ENCODE assay signal across 8 cellular contexts in genomic region chr17:409308-409847, GRCh38. TPM values are rescaled to one million over a fixed set of nuclear protein-coding genes. Genes with fewer than 3 reads are reported as not detected.
DNase-seq lines count a peak whose midpoint lies in the region; ATAC-seq and TF ChIP-seq lines count a peak whose summit lies in the region.

No MANE protein-coding gene starts in this region.

- POLR2A ChIA-PET in RWPE1 (lab: Yijun Ruan, JAX; ENCODE audit: low non-redundant PET), result no interaction called here

- peaks cover 12% of the 10 kb centered on the region for H3K4me1 Mint-ChIP-seq in progenitor cell of endocrine pancreas (ENCODE audit: low read depth)

- H3K4me3 ChIP-seq in GM12864 (ENCODE audit: low read depth, low read length) (peak overlapping the region; percentile 56), esophagus squamous epithelium (peak overlapping the region; percentile 24 to 92 (median 86))

- peaks cover 4% of the 10 kb centered on the region for H3K9me3 Mint-ChIP-seq in progenitor cell of endocrine pancreas (ENCODE audit: low read depth)

- TF ChIP-seq CTCF in GM12864 (IDR thresholded peaks at IDR 0.05; ENCODE audit: low read depth, low read length, missing control alignments), result no peak
- no peak for TF ChIP-seq CTCF in RWPE1 (conservative IDR thresholded peaks at IDR 0.05; ENCODE audit: low read depth)
- no peak for TF ChIP-seq CTCF in esophagus squamous epithelium (IDR thresholded peaks at IDR 0.05)
- no peak for TF ChIP-seq CTCF in progenitor cell of endocrine pancreas (IDR thresholded peaks at IDR 0.05; ENCODE audit: unreplicated experiment)

- intact Hi-C loops in esophagus squamous epithelium (cut with DNase I), result no loop called here

- CTCF ChIA-PET in RWPE1 (lab: Yijun Ruan, JAX), result interaction anchor here (0.6 kb wide), 1 partner anchor 202 kb away, joined by 5 read pairs; no protein-coding TSS in a partner anchor

- H3K27me3 Mint-ChIP-seq in progenitor cell of endocrine pancreas, result peaks cover 4% of the 10 kb centered on the region

- H3K27me3 ChIP-seq in esophagus squamous epithelium, result no peaks in the 10 kb centered on the region

- H3K27ac Mint-ChIP-seq in progenitor cell of endocrine pancreas, result peak overlapping the region; percentile 98

- H3K9me3 ChIP-seq in esophagus squamous epithelium, result no peaks in the 10 kb centered on the region

- ATAC-seq in HG02970 (IDR thresholded peaks at IDR 0.05; ENCODE audit: low FRiP score, unreplicated experiment), result no peak

- peak overlapping the region; percentile 76 for H3K27ac ChIP-seq in RWPE1
- peak overlapping the region; percentile 68 to 79 (median 76) for H3K27ac ChIP-seq in esophagus squamous epithelium

- peak overlapping the region; percentile 90 for H3K4me3 Mint-ChIP-seq in progenitor cell of endocrine pancreas (ENCODE audit: low read depth)

- TF ChIP-seq POLR2A in esophagus squamous epithelium (IDR thresholded peaks at IDR 0.05), result no peak

- H3K4me1 ChIP-seq in esophagus squamous epithelium, result peaks cover 6 to 33% (median 19%) of the 10 kb centered on the region in 3 donors

- H3K36me3 ChIP-seq in esophagus squamous epithelium, result peaks cover 0 to 13% (median 0%) of the 10 kb centered on the region in 3 donors

- 55 to 61% methylated on average over 15 to 16 of the region's 16 CpGs for WGBS in esophagus squamous epithelium, 2 donors

- peaks cover 8% of the 10 kb centered on the region for H3K36me3 Mint-ChIP-seq in progenitor cell of endocrine pancreas (ENCODE audit: insufficient read depth)

- DNase-seq in GM12864 (ENCODE audit: low read depth), result no peak
- DNase-seq in RWPE1 (ENCODE audit: low spot score), result no peak
- DNase-seq in esophagus squamous epithelium (lab: John Stamatoyannopoulos, UW), result no peak
- DNase-seq in progenitor cell of endocrine pancreas (ENCODE audit: low spot score, unreplicated experiment), result no peak
- DNase-seq in NOMO-1 (lab: John Stamatoyannopoulos, UW; ENCODE audit: unreplicated experiment in 2 of 2), result no peak
- no peak for DNase-seq in SW 1271 (lab: John Stamatoyannopoulos, UW)
- no peak for DNase-seq in COLO668 (lab: John Stamatoyannopoulos, UW; ENCODE audit: unreplicated experiment)

RNA-seq across cellular contexts. Expression of gene RFLNB, which starts 36.4 kb away (rescaled TPM):
- 1 to 10 TPM in 3 of 4 donors, under 1 TPM in 1; 0.72 to 9.0 (median 3.3) TPM for total RNA-seq in esophagus squamous epithelium
- 10.7 and 11.1 TPM in 2 replicates for total RNA-seq in progenitor cell of endocrine pancreas

RNA-seq across cellular contexts. Expression of gene RPH3AL, which starts 56.8 kb away (rescaled TPM):
- total RNA-seq in esophagus squamous epithelium (10 to 100 TPM in 1 of 4 donors, 1 to 10 TPM in 3; 5.2 to 18.3 (median 7.5) TPM), progenitor cell of endocrine pancreas (47.6 and 47.8 TPM in 2 replicates)
